1 cellular context compared by ENCODE assay signal in genomic region chr9:129887210-129888084, GRCh38.
TF ChIP-seq lines count a peak whose summit lies in the region.

No MANE protein-coding gene starts in this region.

TF ChIP-seq in K562, 482 proteins besides CTCF, POLR2A, EP300 and RAD21 (continued from another document):
- peak; percentile 18 for TF ChIP-seq CHD4 (IDR thresholded peaks at IDR 0.05; ENCODE audit: insufficient read depth, insufficient replicate concordance, low read depth, low read length, poor library complexity, severe bottlenecking)
- TF ChIP-seq PHF8 (IDR thresholded peaks at IDR 0.05; ENCODE audit: borderline replicate concordance, low read length): peak; percentile 8; the same call in 1 of the 2 replicates
- TF ChIP-seq SPI1 (IDR thresholded peaks at IDR 0.05; ENCODE audit: borderline replicate concordance, low read depth, low read length): peak; percentile 48; the same call in 1 of the 2 replicates
- TF ChIP-seq ZNF57 (CRISPR knock-in tag; IDR thresholded peaks at IDR 0.05): 0 out of 2 replicates have a peak, but pooled peaks have one; percentile 16
- TF ChIP-seq ZNF384 (IDR thresholded peaks at IDR 0.05; ENCODE audit: low read depth, low read length): peak; percentile 45; the same call in 1 of the 2 replicates
- TF ChIP-seq MXI1 (IDR thresholded peaks at IDR 0.05; ENCODE audit: low read depth, low read length): 0 out of 2 replicates have a peak, but pooled peaks have one; percentile 37
- TF ChIP-seq TBL1XR1 (IDR thresholded peaks at IDR 0.05; ENCODE audit: low read length in 2 of 2): peak in 1 of 2 experiments; percentile 20; a peak in 1 of 4 replicates
- peak; percentile 31 for TF ChIP-seq MAFK (IDR thresholded peaks at IDR 0.05; ENCODE audit: low read length)
- 0 out of 2 replicates have a peak, but pooled peaks have one; percentile 9 for TF ChIP-seq ZSCAN32 (CRISPR knock-in tag; IDR thresholded peaks at IDR 0.05)
- TF ChIP-seq SMAD1 (IDR thresholded peaks at IDR 0.05; ENCODE audit: low read depth, low read length, partially characterized antibody): peak; percentile 41
- no peak for TF ChIP-seq HES1 (IDR thresholded peaks at IDR 0.05; ENCODE audit: low read depth)
- no peak for TF ChIP-seq NFIX (CRISPR knock-in tag; IDR thresholded peaks at IDR 0.05; ENCODE audit: low read depth)
- TF ChIP-seq ZFP1 (CRISPR knock-in tag; IDR thresholded peaks at IDR 0.05): 0 out of 2 replicates have a peak, but pooled peaks have one; percentile 1
- peak; percentile 62 for TF ChIP-seq TBP (optimal IDR thresholded peaks at IDR 0.05; ENCODE audit: low read depth, low read length)
- peak; percentile 70 for TF ChIP-seq ZBTB12 (CRISPR knock-in tag; IDR thresholded peaks at IDR 0.05)
- peak; percentile 38; the same call in 1 of the 2 replicates for TF ChIP-seq BHLHE40 (IDR thresholded peaks at IDR 0.05; ENCODE audit: low read length)
- TF ChIP-seq BRD4 (IDR thresholded peaks at IDR 0.05): peak; percentile 89
- TF ChIP-seq, protein P1, sequence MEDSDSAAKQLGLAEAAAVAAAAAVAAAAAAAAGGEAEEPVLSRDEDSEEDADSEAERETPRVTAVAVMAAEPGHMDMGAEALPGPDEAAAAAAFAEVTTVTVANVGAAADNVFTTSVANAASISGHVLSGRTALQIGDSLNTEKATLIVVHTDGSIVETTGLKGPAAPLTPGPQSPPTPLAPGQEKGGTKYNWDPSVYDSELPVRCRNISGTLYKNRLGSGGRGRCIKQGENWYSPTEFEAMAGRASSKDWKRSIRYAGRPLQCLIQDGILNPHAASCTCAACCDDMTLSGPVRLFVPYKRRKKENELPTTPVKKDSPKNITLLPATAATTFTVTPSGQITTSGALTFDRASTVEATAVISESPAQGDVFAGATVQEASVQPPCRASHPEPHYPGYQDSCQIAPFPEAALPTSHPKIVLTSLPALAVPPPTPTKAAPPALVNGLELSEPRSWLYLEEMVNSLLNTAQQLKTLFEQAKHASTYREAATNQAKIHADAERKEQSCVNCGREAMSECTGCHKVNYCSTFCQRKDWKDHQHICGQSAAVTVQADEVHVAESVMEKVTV (CRISPR knock-in tag; IDR thresholded peaks at IDR 0.05): peak; percentile 61
- TF ChIP-seq ZNF75A (CRISPR knock-in tag; IDR thresholded peaks at IDR 0.05): 0 out of 2 replicates have a peak, but pooled peaks have one; percentile 50
- peak in 1 of 2 experiments; percentile 14; a peak in 1 of 4 replicates for TF ChIP-seq TEAD1 (CRISPR knock-in tag; IDR thresholded peaks at IDR 0.05)
- TF ChIP-seq HCFC1 (IDR thresholded peaks at IDR 0.05; ENCODE audit: low read depth, low read length): 0 out of 2 replicates have a peak, but pooled peaks have one; percentile 44
- TF ChIP-seq SMAD4 (CRISPR knock-in tag; conservative IDR thresholded peaks at IDR 0.05): peak; percentile 56; the same call in 1 of the 2 replicates
- TF ChIP-seq ILF3 (IDR thresholded peaks at IDR 0.05; ENCODE audit: borderline replicate concordance): no peak
- peak; percentile 57; the same call in 1 of the 2 replicates for TF ChIP-seq JUN (IDR thresholded peaks at IDR 0.05; ENCODE audit: borderline replicate concordance, low read depth, low read length)
- no peak for TF ChIP-seq JUN (CRISPR knock-in tag; IDR thresholded peaks at IDR 0.05; ENCODE audit: borderline replicate concordance)
- 0 out of 2 replicates have a peak, but pooled peaks have one; percentile 47 for TF ChIP-seq ATF4 (CRISPR knock-in tag; IDR thresholded peaks at IDR 0.05)
- TF ChIP-seq ZNF224 (CRISPR knock-in tag; IDR thresholded peaks at IDR 0.05): no peak
- TF ChIP-seq ZNF436 (CRISPR knock-in tag; IDR thresholded peaks at IDR 0.05): 0 out of 2 replicates have a peak, but pooled peaks have one; percentile 41
- TF ChIP-seq, protein P2, sequence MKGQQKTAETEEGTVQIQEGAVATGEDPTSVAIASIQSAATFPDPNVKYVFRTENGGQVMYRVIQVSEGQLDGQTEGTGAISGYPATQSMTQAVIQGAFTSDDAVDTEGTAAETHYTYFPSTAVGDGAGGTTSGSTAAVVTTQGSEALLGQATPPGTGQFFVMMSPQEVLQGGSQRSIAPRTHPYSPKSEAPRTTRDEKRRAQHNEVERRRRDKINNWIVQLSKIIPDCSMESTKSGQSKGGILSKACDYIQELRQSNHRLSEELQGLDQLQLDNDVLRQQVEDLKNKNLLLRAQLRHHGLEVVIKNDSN (CRISPR knock-in tag; IDR thresholded peaks at IDR 0.05): no peak
- TF ChIP-seq OTX1 (CRISPR knock-in tag; IDR thresholded peaks at IDR 0.05): 0 out of 2 replicates have a peak, but pooled peaks have one; percentile 17
